8 cellular contexts compared by ENCODE assay signal in the genomic region with DNA sequence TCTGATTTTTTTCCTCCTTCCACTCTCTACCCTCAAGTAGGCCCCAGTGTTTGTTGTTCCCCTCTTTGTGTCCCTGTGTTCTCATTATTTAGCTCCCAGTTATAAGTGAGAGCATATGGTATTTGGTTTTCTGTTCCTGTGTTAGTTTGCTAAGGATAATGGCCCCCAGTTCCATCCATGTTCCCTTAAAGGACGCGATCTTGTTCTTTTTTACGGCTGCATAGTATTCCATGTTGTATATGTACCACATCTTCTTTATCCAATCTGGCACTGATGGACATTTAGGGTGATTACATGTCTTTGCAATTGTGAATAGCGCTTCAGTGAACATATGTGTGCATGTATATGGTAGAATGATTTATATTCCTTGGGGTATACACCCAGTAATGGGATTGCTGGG. TPM values are rescaled to one million over a fixed set of nuclear protein-coding genes. Genes with fewer than 3 reads are reported as not detected.
"Had no signal": no experiment of that assay in that cellular context is flagged by ENCODE, and none has a peak within 500 bp of the region (broad histone marks: within the 10 kb centered on the region; RNA-seq: fewer than 3 reads in every experiment).

No MANE protein-coding gene starts in this region.

- H3K9ac ChIP-seq: KMS-11 had no signal

- H3K27ac ChIP-seq: HL-60, KMS-11 had no signal

- FAIRE-seq: HepG2, HTR-8/SVneo had no signal

- H3K4me2 ChIP-seq: KMS-11 had no signal

- H3K4me3 Mint-ChIP-seq: IgD-negative memory B cell had no signal

- DNase-seq: IMR-90, KBM-7, KG1 had no signal

- H3K4me1 Mint-ChIP-seq: IgD-negative memory B cell had no signal

- ATAC-seq: HepG2 had no signal

- H3K27ac Mint-ChIP-seq: IgD-negative memory B cell had no signal

RNA-seq across cellular contexts. Expression of gene BTC, which starts 54.5 kb away (rescaled TPM):
- total RNA-seq: HepG2, IMR-90 had no signal
- polyA plus RNA-seq: HepG2, IgD-negative memory B cell, IMR-90 had no signal
